12 cellular contexts compared by ENCODE assay signal in genomic region chr11:66541892-66542291, GRCh38. TPM values are rescaled to one million over a fixed set of nuclear protein-coding genes. Genes with fewer than 3 reads are reported as not detected.
DNase-seq lines count a peak whose midpoint lies in the region; ATAC-seq and TF ChIP-seq lines count a peak whose summit lies in the region.
"Had no signal": no experiment of that assay in that cellular context is flagged by ENCODE, and none has a peak within 500 bp of the region (broad histone marks: within the 10 kb centered on the region; RNA-seq: fewer than 3 reads in every experiment).

No MANE protein-coding gene starts in this region.

- no peak for TF ChIP-seq POLR2A in stomach (IDR thresholded peaks at IDR 0.05)

- peaks cover 31% of the 10 kb centered on the region for H3K4me1 Mint-ChIP-seq in activated T-helper 17 cell treated with anti-CD3 and anti-CD28 coated beads, Interleukin-2, amount 50 U/mL, for 72 hours
- H3K4me1 Mint-ChIP-seq in nephron = peaks cover 36% of the 10 kb centered on the region

- no peaks in the 10 kb centered on the region for H3K9me2 ChIP-seq in GM23248 (ENCODE audit: insufficient read depth)

- H3K27ac Mint-ChIP-seq in activated T-helper 17 cell treated with anti-CD3 and anti-CD28 coated beads, Interleukin-2, amount 50 U/mL, for 72 hours = peak overlapping the region; percentile 85
- peak overlapping the region in 2 of 3 experiments; percentile 30 to 78 for H3K27ac Mint-ChIP-seq in nephron
- H3K27ac Mint-ChIP-seq: neural progenitor cell had no signal

- no peaks in the 10 kb centered on the region for H4K20me1 ChIP-seq in GM23248 (ENCODE audit: insufficient read depth)

- H3K36me3 ChIP-seq in GM23248 (ENCODE audit: low read depth) (no peaks in the 10 kb centered on the region), stomach (peaks cover 16 to 65% (median 60%) of the 10 kb centered on the region in 4 donors)
- H3K36me3 ChIP-seq: neural progenitor cell had no signal

- H3K27me3 Mint-ChIP-seq in activated T-helper 17 cell treated with anti-CD3 and anti-CD28 coated beads, Interleukin-2, amount 50 U/mL, for 72 hours = no peaks in the 10 kb centered on the region
- H3K27me3 Mint-ChIP-seq in nephron (ENCODE audit: low read depth) = no peaks in the 10 kb centered on the region

- H3K4me1 ChIP-seq in GM23248 (ENCODE audit: insufficient read depth) = peaks cover 15% of the 10 kb centered on the region; the same call in 1 of the 2 replicates
- H3K4me1 ChIP-seq in stomach = peaks cover 16 to 44% (median 33%) of the 10 kb centered on the region in 4 donors

- TF ChIP-seq EP300 in stomach (IDR thresholded peaks at IDR 0.05) = no peak

- 38 to 49% methylated on average over 4 of the region's 4 CpGs for WGBS in GM23248 (ENCODE audit: low coverage in 1 of 2, low lambda C conversion rate in 2 of 2, missing lambda C conversion rate in 2 of 2), 2 experiments
- WGBS in stomach, 5 donors = 83 to 90% (median 87%) methylated on average over 4 of the region's 4 CpGs

- intact Hi-C loops in stomach (cut with DNase I; ENCODE audit: low total_unique reads) = no loop called here

- peaks cover 7% of the 10 kb centered on the region; the same call in 1 of the 2 replicates for H3K79me2 ChIP-seq in GM23248 (ENCODE audit: insufficient read depth)

- TF ChIP-seq CTCF in nephron (IDR thresholded peaks at IDR 0.05; ENCODE audit: unreplicated experiment in 3 of 3) (no peak), stomach (IDR thresholded peaks at IDR 0.05) (no peak)

- DNase-seq in GM23248 (peak; percentile 14), KBM-7 (no peak), stomach (no peak)
- DNase-seq: cerebellar nuclear complex, erythroblast, heart right ventricle, NCI-H1092 treated with DMSO at 0.1 percent for 48 hours had no signal

- H3K9me3 Mint-ChIP-seq in activated T-helper 17 cell treated with anti-CD3 and anti-CD28 coated beads, Interleukin-2, amount 50 U/mL, for 72 hours = no peaks in the 10 kb centered on the region
- no peaks in the 10 kb centered on the region for H3K9me3 Mint-ChIP-seq in nephron
- H3K9me3 Mint-ChIP-seq: neural progenitor cell had no signal

- no peak for ATAC-seq in activated T-helper 17 cell treated with anti-CD3 and anti-CD28 coated beads, Interleukin-2, amount 50 U/mL, for 72 hours (replicated peaks)
- no peak for ATAC-seq in GM21619 (IDR thresholded peaks at IDR 0.05; ENCODE audit: unreplicated experiment)
- ATAC-seq: heart right ventricle had no signal

- H3K4me3 ChIP-seq in GM23248 (no peak overlapping the region), stomach (no peak overlapping the region)
- H3K4me3 ChIP-seq: heart right ventricle, neural progenitor cell had no signal

- H3K4me2 ChIP-seq in GM23248 (ENCODE audit: unreplicated experiment) = no peak overlapping the region
- H3K4me2 ChIP-seq: neural progenitor cell had no signal

- H3K27ac ChIP-seq in GM23248 (no peak overlapping the region), stomach (no peak overlapping the region)
- H3K27ac ChIP-seq: heart right ventricle, neural progenitor cell had no signal

- in situ Hi-C loops in GM23248 (cut with MboI) = no loop called here
- in situ Hi-C loops in KBM-7 (cut with MboI; ENCODE audit: low pct_unique_long_range_greater_than_20kb, low sequenced_read_pairs) = no loop called here

- H3K9ac ChIP-seq in GM23248 = no peak overlapping the region; the same call in 1 of the 2 replicates
- H3K9ac ChIP-seq: neural progenitor cell had no signal

- no peak overlapping the region for H2AFZ ChIP-seq in GM23248
- H2AFZ ChIP-seq: neural progenitor cell had no signal

- H3K36me3 Mint-ChIP-seq in activated T-helper 17 cell treated with anti-CD3 and anti-CD28 coated beads, Interleukin-2, amount 50 U/mL, for 72 hours (ENCODE audit: low read depth) = peaks cover 49% of the 10 kb centered on the region
- peaks cover 22% of the 10 kb centered on the region for H3K36me3 Mint-ChIP-seq in nephron (ENCODE audit: low read depth)

- H3K4me3 Mint-ChIP-seq in activated T-helper 17 cell treated with anti-CD3 and anti-CD28 coated beads, Interleukin-2, amount 50 U/mL, for 72 hours = peak overlapping the region; percentile 95
- H3K4me3 Mint-ChIP-seq in nephron = peak overlapping the region; percentile 16 to 51 (median 50)
- H3K4me3 Mint-ChIP-seq: neural progenitor cell had no signal

- no peaks in the 10 kb centered on the region for H3K27me3 ChIP-seq in GM23248 (replicated peaks; ENCODE audit: insufficient read depth)
- peaks cover 0 to 4% (median 0%) of the 10 kb centered on the region in 3 donors for H3K27me3 ChIP-seq in stomach
- H3K27me3 ChIP-seq: heart right ventricle, neural progenitor cell had no signal

- no peaks in the 10 kb centered on the region for H3K9me3 ChIP-seq in GM23248 (ENCODE audit: low read depth)
- no peaks in the 10 kb centered on the region for H3K9me3 ChIP-seq in stomach
- H3K9me3 ChIP-seq: heart right ventricle had no signal

- H3F3A ChIP-seq in GM23248 (ENCODE audit: insufficient read depth) = no peaks in the 10 kb centered on the region

RNA-seq across cellular contexts. Expression of gene ZDHHC24, which starts 4.0 kb away (rescaled TPM):
- total RNA-seq in GM23248 (2014; rRNA removed; shearing (Covaris generic)) = 20.8 and 27.3 TPM in 2 replicates
- 22.3 and 23.5 TPM in 2 replicates for polyA plus RNA-seq in GM23248 (2016; fragmentation: Nextera tagmentation; extraction: Ambion mirVana)
- total RNA-seq in activated T-helper 17 cell treated with anti-CD3 and anti-CD28 coated beads, Interleukin-2, amount 50 U/mL, for 72 hours = 10 to 100 TPM in 1 of 2 donors, 1 to 10 TPM in 1; 8.7 to 12.6 TPM
- total RNA-seq in stomach = 10 to 100 TPM in 2 of 5 donors, 1 to 10 TPM in 3; 6.8 to 73.9 (median 8.9) TPM
- polyA plus RNA-seq in stomach = 1 to 10 TPM; 2.6 to 6.5 (median 4.3) TPM

RNA-seq across cellular contexts. Expression of gene ACTN3, which starts 4.8 kb away (rescaled TPM):
- not detected in 2 replicates for total RNA-seq in GM23248 (2014; rRNA removed; shearing (Covaris generic))
- not detected in 2 replicates for polyA plus RNA-seq in GM23248 (2016; fragmentation: Nextera tagmentation; extraction: Ambion mirVana)
- total RNA-seq in activated T-helper 17 cell treated with anti-CD3 and anti-CD28 coated beads, Interleukin-2, amount 50 U/mL, for 72 hours = 1 to 10 TPM in 1 of 2 donors, under 1 TPM in 1; 0.58 to 3.0 TPM
- not detected for total RNA-seq in stomach
- polyA plus RNA-seq in stomach = under 1 TPM in 2 of 3 donors, not detected in 1; 0.03 to 0.92 TPM
- polyA plus RNA-seq: BJ had no signal

RNA-seq across cellular contexts. Expression of gene CTSF, which starts 26.5 kb away (rescaled TPM):
- 67.7 and 72.6 TPM in 2 replicates for total RNA-seq in GM23248 (2014; rRNA removed; shearing (Covaris generic))
- polyA plus RNA-seq in GM23248 (2016; fragmentation: Nextera tagmentation; extraction: Ambion mirVana) (53.6 and 59.2 TPM in 2 replicates), stomach (10 to 100 TPM; 15.0 to 29.1 (median 26.7) TPM)
- total RNA-seq in activated T-helper 17 cell treated with anti-CD3 and anti-CD28 coated beads, Interleukin-2, amount 50 U/mL, for 72 hours = 10 to 100 TPM in 1 of 2 donors, 1 to 10 TPM in 1; 4.1 to 12.9 TPM
- 100 to 1,000 TPM in 1 of 5 donors, 10 to 100 TPM in 3, 1 to 10 TPM in 1; 7.6 to 105 (median 52.0) TPM for total RNA-seq in stomach

RNA-seq across cellular contexts. Expression of gene BBS1, which starts 31.5 kb away (rescaled TPM):
- total RNA-seq in GM23248 (2014; rRNA removed; shearing (Covaris generic)) = 39.1 and 58.8 TPM in 2 replicates
- 20.2 and 23.0 TPM in 2 replicates for polyA plus RNA-seq in GM23248 (2016; fragmentation: Nextera tagmentation; extraction: Ambion mirVana)
- 10 to 100 TPM; 16.4 to 17.2 TPM for total RNA-seq in activated T-helper 17 cell treated with anti-CD3 and anti-CD28 coated beads, Interleukin-2, amount 50 U/mL, for 72 hours
- total RNA-seq in stomach = 100 to 1,000 TPM in 1 of 5 donors, 10 to 100 TPM in 4; 13.6 to 138 (median 44.3) TPM
- 10 to 100 TPM; 12.3 to 12.4 (median 12.4) TPM for polyA plus RNA-seq in stomach

RNA-seq across cellular contexts. Expression of gene CCDC87, which starts 51.0 kb away (rescaled TPM):
- 0.11 and 0.13 TPM in 2 replicates for total RNA-seq in GM23248 (2014; rRNA removed; shearing (Covaris generic))
- 0.39 and 0.40 TPM in 2 replicates for polyA plus RNA-seq in GM23248 (2016; fragmentation: Nextera tagmentation; extraction: Ambion mirVana)
- total RNA-seq in activated T-helper 17 cell treated with anti-CD3 and anti-CD28 coated beads, Interleukin-2, amount 50 U/mL, for 72 hours = under 1 TPM; 0.11 to 0.15 TPM
- total RNA-seq in stomach = 10 to 100 TPM in 1 of 5 donors, under 1 TPM in 1, not detected in 3; 0.45 to 15.9 TPM
- polyA plus RNA-seq in stomach = under 1 TPM in 2 of 3 donors, not detected in 1; 0.05 to 0.12 TPM
